ENCODE assay signal across 8 cellular contexts in genomic region chr7:100539436-100540006, GRCh38. TPM values are rescaled to one million over a fixed set of nuclear protein-coding genes. Genes with fewer than 3 reads are reported as not detected.
DNase-seq lines count a peak whose midpoint lies in the region; ATAC-seq and TF ChIP-seq lines count a peak whose summit lies in the region.

No MANE protein-coding gene starts in this region.

- H3K36me3 Mint-ChIP-seq in CD14-positive monocyte, result no peaks in the 10 kb centered on the region
- H3K36me3 Mint-ChIP-seq in nephron (ENCODE audit: low read depth), result no peaks in the 10 kb centered on the region

- no peaks in the 10 kb centered on the region for H3K36me3 ChIP-seq in MG63

- intact Hi-C loops in CD14-positive monocyte (cut with micrococcal nuclease), result loop anchor here in 1 of 2 donors (2.0 to 5.0 kb wide), 2 partner anchors 48 to 73 kb away; partner anchors contain the start of genes FBXO24, LRCH4 and MOSPD3
- intact Hi-C loops in dorsolateral prefrontal cortex (cut with DNase I), result loop anchor here (2.0 to 5.0 kb wide), 4 partner anchors 48 to 111 kb away; partner anchors contain the start of genes FBXO24 (in 1 of the 2), LRCH4 (in 1 of the 2), MEPCE (in 1 of the 2) and TSC22D4 (in 1 of the 2)

- H3K27me3 Mint-ChIP-seq in CD14-positive monocyte (ENCODE audit: low read depth in 3 of 3) (peaks cover 0 to 5% (median 0%) of the 10 kb centered on the region in 3 donors), nephron (ENCODE audit: low read depth) (peaks cover 4% of the 10 kb centered on the region)

- no peak for DNase-seq in CD14-positive monocyte (ENCODE audit: low spot score)
- no peak for DNase-seq in MG63
- DNase-seq in dorsolateral prefrontal cortex, result no peak
- DNase-seq in NCI-H1436 treated with DMSO at 0.1 percent for 48 hours (lab: John Stamatoyannopoulos, UW), result no peak
- no peak for DNase-seq in foreskin melanocyte

- ATAC-seq in HG02970 (IDR thresholded peaks at IDR 0.05; ENCODE audit: low FRiP score, unreplicated experiment) (no peak), GM18858 (IDR thresholded peaks at IDR 0.05; ENCODE audit: unreplicated experiment) (no peak)

- TF ChIP-seq CTCF in CD14-positive monocyte (IDR thresholded peaks at IDR 0.05) (no peak), dorsolateral prefrontal cortex (IDR thresholded peaks at IDR 0.05 in 54 of 56, conservative IDR thresholded peaks at IDR 0.05 in 2 of 56; ENCODE audit: low read depth in 1 of 56, partially characterized antibody in 56 of 56) (no peak), nephron (IDR thresholded peaks at IDR 0.05; ENCODE audit: unreplicated experiment in 3 of 3) (no peak)

- H3K9me3 ChIP-seq in MG63, result no peaks in the 10 kb centered on the region

- H3K4me1 Mint-ChIP-seq in CD14-positive monocyte (peaks cover 13% of the 10 kb centered on the region), nephron (peaks cover 24% of the 10 kb centered on the region)

- peak overlapping the region in 43 of 59 donors; percentile 47 to 93 (median 78) for H3K27ac ChIP-seq in dorsolateral prefrontal cortex

- H3K27me3 ChIP-seq in MG63 (no peaks in the 10 kb centered on the region), dorsolateral prefrontal cortex (no peaks in the 10 kb centered on the region)

- H3K27ac Mint-ChIP-seq in CD14-positive monocyte (peak overlapping the region in 2 of 7 donors; percentile 51 to 57), nephron (peak overlapping the region in 1 of 3 experiments; percentile 35)

- H3K4me3 ChIP-seq in MG63 (peak overlapping the region; percentile 75), dorsolateral prefrontal cortex (peak overlapping the region; percentile 55 to 97 (median 90))

- peak overlapping the region; percentile 91 to 96 for H3K4me3 Mint-ChIP-seq in CD14-positive monocyte
- peak overlapping the region; percentile 87 to 95 (median 90) for H3K4me3 Mint-ChIP-seq in nephron

- H3K9me3 Mint-ChIP-seq in CD14-positive monocyte, result peaks cover 0 to 2% (median 0%) of the 10 kb centered on the region in 7 donors
- no peaks in the 10 kb centered on the region for H3K9me3 Mint-ChIP-seq in nephron

RNA-seq across cellular contexts. Expression of gene AGFG2, which starts 0.5 kb away (rescaled TPM):
- polyA plus RNA-seq in CD14-positive monocyte, result 1 to 10 TPM; 1.3 to 1.8 TPM
- 5.8 and 10.2 TPM in 2 replicates for total RNA-seq in MG63 (2014; rRNA removed; shearing (Covaris generic); ENCODE audit: low replicate concordance)
- total RNA-seq in dorsolateral prefrontal cortex, result 100 to 1,000 TPM in 1 of 120 experiments, 10 to 100 TPM in 119; 26.9 to 118 (median 44.7) TPM

RNA-seq across cellular contexts. Expression of gene SAP25, which starts 34.2 kb away (rescaled TPM):
- polyA plus RNA-seq in CD14-positive monocyte, result not detected
- not detected in 2 replicates for total RNA-seq in MG63 (2014; rRNA removed; shearing (Covaris generic); ENCODE audit: low replicate concordance)
- total RNA-seq in dorsolateral prefrontal cortex, result 10 to 100 TPM in 9 of 120 experiments, 1 to 10 TPM in 107, under 1 TPM in 1, not detected in 3; 0.63 to 14.5 (median 4.3) TPM

RNA-seq across cellular contexts. Expression of gene LRCH4, which starts 46.4 kb away (rescaled TPM):
- polyA plus RNA-seq in CD14-positive monocyte, result 100 to 1,000 TPM; 132 to 134 TPM
- total RNA-seq in MG63 (2014; rRNA removed; shearing (Covaris generic); ENCODE audit: low replicate concordance), result 3.8 and 6.3 TPM in 2 replicates
- 10 to 100 TPM; 29.1 to 86.0 (median 48.3) TPM for total RNA-seq in dorsolateral prefrontal cortex

RNA-seq across cellular contexts. Expression of gene FBXO24, which starts 46.6 kb away (rescaled TPM):
- under 1 TPM; 0.42 to 0.69 TPM for polyA plus RNA-seq in CD14-positive monocyte
- total RNA-seq in MG63 (2014; rRNA removed; shearing (Covaris generic); ENCODE audit: low replicate concordance), result 1.0 and 1.2 TPM in 2 replicates
- total RNA-seq in dorsolateral prefrontal cortex, result 1 to 10 TPM in 64 of 120 experiments, under 1 TPM in 49, not detected in 7; 0.23 to 3.2 (median 1.1) TPM

RNA-seq across cellular contexts. Expression of gene NYAP1, which starts 55.8 kb away (rescaled TPM):
- polyA plus RNA-seq in CD14-positive monocyte, result not detected
- not detected in 2 replicates for total RNA-seq in MG63 (2014; rRNA removed; shearing (Covaris generic); ENCODE audit: low replicate concordance)
- total RNA-seq in dorsolateral prefrontal cortex, result 10 to 100 TPM; 19.9 to 89.5 (median 61.4) TPM
